1 cellular context compared by ENCODE assay signal in genomic region chr9:136133191-136133958, GRCh38.
A peak's percentile ranks its signal among the peaks of the same experiment; 100 is the strongest.
TF ChIP-seq lines count a peak whose summit lies in the region.

No MANE protein-coding gene starts in this region.

TF ChIP-seq in HEK293, 187 proteins besides CTCF, POLR2A, EP300 and RAD21 (continued from another document):
- TF ChIP-seq, protein P1, sequence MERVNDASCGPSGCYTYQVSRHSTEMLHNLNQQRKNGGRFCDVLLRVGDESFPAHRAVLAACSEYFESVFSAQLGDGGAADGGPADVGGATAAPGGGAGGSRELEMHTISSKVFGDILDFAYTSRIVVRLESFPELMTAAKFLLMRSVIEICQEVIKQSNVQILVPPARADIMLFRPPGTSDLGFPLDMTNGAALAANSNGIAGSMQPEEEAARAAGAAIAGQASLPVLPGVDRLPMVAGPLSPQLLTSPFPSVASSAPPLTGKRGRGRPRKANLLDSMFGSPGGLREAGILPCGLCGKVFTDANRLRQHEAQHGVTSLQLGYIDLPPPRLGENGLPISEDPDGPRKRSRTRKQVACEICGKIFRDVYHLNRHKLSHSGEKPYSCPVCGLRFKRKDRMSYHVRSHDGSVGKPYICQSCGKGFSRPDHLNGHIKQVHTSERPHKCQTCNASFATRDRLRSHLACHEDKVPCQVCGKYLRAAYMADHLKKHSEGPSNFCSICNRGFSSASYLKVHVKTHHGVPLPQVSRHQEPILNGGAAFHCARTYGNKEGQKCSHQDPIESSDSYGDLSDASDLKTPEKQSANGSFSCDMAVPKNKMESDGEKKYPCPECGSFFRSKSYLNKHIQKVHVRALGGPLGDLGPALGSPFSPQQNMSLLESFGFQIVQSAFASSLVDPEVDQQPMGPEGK (tag by site-specific recombination; IDR thresholded peaks at IDR 0.05), result peak; percentile 89
- peak; percentile 59; the same call in 1 of the 2 replicates for TF ChIP-seq ZNF76 (tag by site-specific recombination; IDR thresholded peaks at IDR 0.05; ENCODE audit: borderline replicate concordance, low read depth)
- TF ChIP-seq ZNF513 (tag by site-specific recombination; IDR thresholded peaks at IDR 0.05), result no peak
- no peak for TF ChIP-seq ZNF416 (tag by site-specific recombination; IDR thresholded peaks at IDR 0.05)
- TF ChIP-seq ZNF791 (tag by site-specific recombination; IDR thresholded peaks at IDR 0.05), result no peak
- TF ChIP-seq ZNF664 (tag by site-specific recombination; IDR thresholded peaks at IDR 0.05), result no peak
- TF ChIP-seq SALL2 (tag by site-specific recombination; IDR thresholded peaks at IDR 0.05; ENCODE audit: borderline replicate concordance), result no peak
- TF ChIP-seq ZNF221 (tag by site-specific recombination; IDR thresholded peaks at IDR 0.05; ENCODE audit: borderline replicate concordance), result no peak
- peak; percentile 45; the same call in 1 of the 2 replicates for TF ChIP-seq ZBTB17 (tag by site-specific recombination; IDR thresholded peaks at IDR 0.05)
- TF ChIP-seq IKZF3 (tag by site-specific recombination; IDR thresholded peaks at IDR 0.05), result peak; percentile 66
